Comparison of ENCODE assay signal across 8 cellular contexts in the genomic region with DNA sequence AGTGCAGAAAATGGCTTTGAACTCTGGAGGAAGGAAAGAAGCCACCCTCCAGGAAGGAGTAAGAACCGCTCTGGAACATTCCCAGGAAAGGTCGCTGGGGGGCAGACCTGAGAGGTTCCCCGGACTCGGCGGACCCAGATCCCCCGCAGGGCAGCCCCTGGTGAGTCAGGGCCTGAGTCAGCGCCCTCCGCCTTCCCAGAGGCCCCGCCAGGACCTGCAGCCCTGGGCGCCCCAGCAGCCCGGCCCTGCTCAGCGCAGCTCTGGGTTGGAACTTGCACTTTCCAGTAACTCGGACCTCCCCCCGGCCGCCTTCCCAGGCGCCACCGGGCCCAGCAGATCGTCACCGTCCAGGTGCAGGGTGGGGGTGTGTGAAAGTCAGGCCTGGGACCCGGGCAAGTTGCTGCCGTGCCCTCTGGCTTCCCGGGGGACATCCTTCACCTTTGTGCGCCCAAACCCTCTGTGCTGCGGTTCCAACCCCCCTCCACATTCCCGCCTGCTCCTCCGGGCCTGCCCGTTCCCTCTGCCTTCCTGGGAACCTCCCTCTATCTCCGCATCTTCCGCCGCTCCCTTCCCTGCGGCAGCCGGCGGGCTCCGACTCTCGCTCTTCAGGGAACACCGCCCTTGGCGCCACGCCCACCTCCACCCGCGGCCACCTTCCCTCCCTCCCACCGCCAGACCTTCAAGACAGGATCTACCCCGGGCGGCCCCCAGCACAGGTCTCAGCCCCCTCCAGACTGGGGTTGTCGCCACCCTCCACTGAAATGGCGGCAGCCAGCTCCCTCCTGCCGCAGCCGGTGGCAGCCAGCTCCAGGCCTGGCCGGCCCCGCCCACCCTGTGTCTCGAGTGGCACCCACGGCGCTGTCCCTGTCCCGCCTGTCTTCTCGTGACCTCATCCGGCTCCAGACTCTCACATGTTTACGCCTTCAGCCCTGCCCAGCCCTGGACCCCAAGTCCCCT. TPM values are rescaled to one million over a fixed set of nuclear protein-coding genes. Genes with fewer than 3 reads are reported as not detected.
DNase-seq lines count a peak whose midpoint lies in the region; ATAC-seq and TF ChIP-seq lines count a peak whose summit lies in the region.

No MANE protein-coding gene starts in this region.

- peaks cover 17% of the 10 kb centered on the region for H3K9me3 ChIP-seq in AG04450 (ENCODE audit: control insufficient read depth, insufficient read depth, low read length)
- H3K9me3 ChIP-seq in colonic mucosa = no peaks in the 10 kb centered on the region

- ATAC-seq in GM18867 (IDR thresholded peaks at IDR 0.05; ENCODE audit: unreplicated experiment) (peak; percentile 70), HG03139 (IDR thresholded peaks at IDR 0.05; ENCODE audit: unreplicated experiment) (peak; percentile 69)

- CTCF ChIA-PET in AG04450 (lab: Charles Lee) = interaction anchor here (0.6 to 1.8 kb wide), 24 partner anchors 8 to 472 kb away, joined by 3 to 10 read pairs (median 4); no protein-coding TSS in a partner anchor

- H3K27ac ChIP-seq in AG04450 (ENCODE audit: low read depth, low read length) = peak overlapping the region; percentile 97
- H3K27ac ChIP-seq in colonic mucosa = peak overlapping the region; percentile 93

- H3K4me1 ChIP-seq in colonic mucosa = peaks cover 8% of the 10 kb centered on the region

- peak overlapping the region; percentile 72 to 95 for H3K9ac ChIP-seq in colonic mucosa (ENCODE audit: low read depth in 2 of 2, low read length in 2 of 2)

- DNase-seq in AG04450 (ENCODE audit: low read depth, low spot score) = peak; percentile 91
- DNase-seq in NCI-H460 (ENCODE audit: extremely low read depth, low read depth) = peak; percentile 85
- peak; percentile 95 for DNase-seq in activated CD4-positive, alpha-beta T cell treated with anti-CD3 and anti-CD28 coated beads for 48 hours
- DNase-seq in colonic mucosa = peak; percentile 96
- peak; percentile 96 for DNase-seq in left kidney (ENCODE audit: low read depth, low spot score)
- DNase-seq in stimulated activated CD4-positive, alpha-beta T cell treated with anti-CD3 and anti-CD28 coated beads, Interleukin-1b, Interleukin-23, amount 100 ng/mL, for 4 hours (ENCODE audit: low read depth in 2 of 2) = peak; percentile 88 to 91

- peak overlapping the region; percentile 70 for H3K4me3 ChIP-seq in AG04450 (ENCODE audit: low read depth, low read length)
- H3K4me3 ChIP-seq in colonic mucosa = peak overlapping the region; percentile 47

- POLR2A ChIA-PET in AG04450 (lab: Yijun Ruan, JAX) = interaction anchor here (0.7 to 1.4 kb wide), 7 partner anchors 13 to 74 kb away, joined by 3 to 7 read pairs (median 4); no protein-coding TSS in a partner anchor

- TF ChIP-seq CTCF in AG04450 (IDR thresholded peaks at IDR 0.05; ENCODE audit: low read depth, low read length) (peak; percentile 77), colonic mucosa (IDR thresholded peaks at IDR 0.05) (peak; percentile 85)

- H3K36me3 ChIP-seq in colonic mucosa = no peaks in the 10 kb centered on the region

- no peaks in the 10 kb centered on the region for H3K27me3 ChIP-seq in AG04450 (ENCODE audit: control insufficient read depth, insufficient read depth, low read length)
- no peaks in the 10 kb centered on the region for H3K27me3 ChIP-seq in colonic mucosa

- intact Hi-C loops in colonic mucosa (cut with DNase I) = no loop called here

RNA-seq across cellular contexts. Expression of a gene that starts 36.8 kb away (rescaled TPM):
- polyA plus RNA-seq in AG04450 (2011; rRNA removed) = 0.56 and 0.71 TPM in 2 replicates
- polyA minus RNA-seq in AG04450 (2011; rRNA and poly(A)+ RNA removed) = 0.37 and 0.43 TPM in 2 replicates
- total RNA-seq in NCI-H460 (2014; rRNA removed; shearing (Covaris generic)) = not detected in 2 replicates
- not detected in 2 replicates for polyA plus RNA-seq in NCI-H460 (2014; cell fraction: nucleus; rRNA removed)
- under 1 TPM in 1 of 2 donors, not detected in 1; 0.12 TPM for total RNA-seq in colonic mucosa

Comparison
In these comparisons a context has a peak if more than half of its experiments do, and no peak if none do; other contexts are left out.
1. Peak in every context shown above with its lines: DNase-seq, ATAC-seq, H3K4me3 ChIP-seq and H3K27ac ChIP-seq.